Comparison of ENCODE assay signal across 22 cellular contexts in the genomic region with DNA sequence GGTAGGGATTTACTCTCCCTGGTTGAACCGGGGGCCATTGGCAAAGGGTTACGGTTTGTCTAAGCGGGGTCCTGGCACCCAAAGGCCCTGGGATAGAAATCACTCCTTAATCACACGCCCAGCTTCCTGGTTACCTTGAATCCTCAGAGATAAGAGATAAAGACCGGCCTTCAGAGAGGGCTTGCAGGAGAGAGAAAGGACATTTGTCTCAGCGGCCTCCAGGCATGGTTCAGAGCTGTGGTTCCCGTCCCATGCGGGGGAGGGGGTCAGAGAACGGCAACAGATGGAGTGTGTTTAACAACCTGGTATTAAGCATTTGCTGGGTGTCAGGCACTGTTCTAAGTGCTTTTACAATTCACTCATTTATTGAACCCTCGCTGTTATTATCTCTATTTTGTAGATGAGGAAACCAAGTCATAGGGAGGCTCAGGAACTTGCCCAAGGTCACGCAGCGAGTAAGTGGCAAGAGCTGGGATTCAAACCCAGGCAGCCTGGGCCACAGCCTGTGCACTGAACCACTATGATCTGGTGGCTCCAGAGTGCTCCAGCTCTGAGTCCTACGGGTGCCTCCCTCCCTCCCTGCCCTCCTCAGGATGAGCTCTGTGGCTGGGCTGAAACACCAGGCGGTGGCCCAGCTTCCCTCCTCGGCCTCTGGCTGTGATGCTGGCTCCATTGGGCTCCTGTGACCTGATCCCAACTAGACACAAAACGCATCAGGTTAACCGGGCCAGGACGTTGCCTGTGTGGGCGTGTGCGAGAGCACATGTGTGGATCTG. TPM values are rescaled to one million over a fixed set of nuclear protein-coding genes. Genes with fewer than 3 reads are reported as not detected.
"Had no signal": no experiment of that assay in that cellular context is flagged by ENCODE, and none has a peak within 500 bp of the region (broad histone marks: within the 10 kb centered on the region; RNA-seq: fewer than 3 reads in every experiment).

No MANE protein-coding gene starts in this region.

- H3K27ac ChIP-seq: left ventricle myocardium inferior, suprapubic skin, upper lobe of left lung had no signal

- H3K9me3 Mint-ChIP-seq: activated naive CD4-positive, alpha-beta T cell treated with anti-CD3 and anti-CD28 coated beads for 36 hours; activated T-cell treated with anti-CD3 and anti-CD28 coated beads, Interleukin-2, amount 50 U/mL, for 4 hours; stimulated activated naive CD8-positive, alpha-beta T cell treated with anti-CD3 and anti-CD28 coated beads, Interleukin-15, amount 100 ng/mL, for 72 hours had no signal

- H3K27me3 ChIP-seq: upper lobe of left lung had no signal

- H3K36me3 ChIP-seq: suprapubic skin, upper lobe of left lung had no signal

- H3K4me3 ChIP-seq: left ventricle myocardium inferior, smooth muscle cell, suprapubic skin, upper lobe of left lung had no signal

- H3K4me3 Mint-ChIP-seq: activated naive CD4-positive, alpha-beta T cell treated with anti-CD3 and anti-CD28 coated beads for 36 hours; activated T-cell treated with anti-CD3 and anti-CD28 coated beads, Interleukin-2, amount 50 U/mL, for 4 hours; brain; stimulated activated naive CD8-positive, alpha-beta T cell treated with anti-CD3 and anti-CD28 coated beads, Interleukin-15, amount 100 ng/mL, for 72 hours had no signal

- DNase-seq: activated CD4-positive, alpha-beta T cell treated with anti-CD3 and anti-CD28 coated beads, Interleukin-2, amount 50 U/mL, for 1 hour; activated CD4-positive, CD25-positive, alpha-beta regulatory T cell treated with anti-CD3 and anti-CD28 coated beads, Interleukin-2, amount 50 U/mL, for 72 hours; activated CD8-positive, alpha-beta memory T cell treated with anti-CD3 and anti-CD28 coated beads, Interleukin-2, amount 50 U/mL, for 4 hours; activated naive CD4-positive, alpha-beta T cell treated with anti-CD3 and anti-CD28 coated beads for 36 hours; activated T-cell treated with anti-CD3 and anti-CD28 coated beads, Interleukin-2, amount 50 U/mL, for 4 hours; caudate nucleus; foreskin fibroblast; hippocampal formation; kidney; left ventricle myocardium inferior; stimulated activated CD4-positive, alpha-beta T cell treated with anti-CD3 and anti-CD28 coated beads, Interleukin-4, amount 100 ng/mL, for 1 hour; stimulated activated naive CD8-positive, alpha-beta T cell treated with anti-CD3 and anti-CD28 coated beads, Interleukin-15, amount 100 ng/mL, for 72 hours; T1000; upper lobe of left lung had no signal

- H3K9me3 ChIP-seq: left ventricle myocardium inferior, suprapubic skin, upper lobe of left lung had no signal

- ATAC-seq: activated T-cell treated with anti-CD3 and anti-CD28 coated beads, Interleukin-2, amount 50 U/mL, for 4 hours; sciatic nerve; stimulated activated naive CD8-positive, alpha-beta T cell treated with anti-CD3 and anti-CD28 coated beads, Interleukin-15, amount 100 ng/mL, for 72 hours had no signal

- H3K27ac Mint-ChIP-seq: activated naive CD4-positive, alpha-beta T cell treated with anti-CD3 and anti-CD28 coated beads for 36 hours; brain; stimulated activated naive CD8-positive, alpha-beta T cell treated with anti-CD3 and anti-CD28 coated beads, Interleukin-15, amount 100 ng/mL, for 72 hours had no signal

RNA-seq across cellular contexts. Expression of a gene that starts 18.6 kb away (rescaled TPM):
- total RNA-seq: activated naive CD4-positive, alpha-beta T cell treated with anti-CD3 and anti-CD28 coated beads for 36 hours; activated T-cell treated with anti-CD3 and anti-CD28 coated beads, Interleukin-2, amount 50 U/mL, for 4 hours; mononuclear cell; osteocyte; pulmonary artery endothelial cell; T-helper 1 cell treated with Interleukin-12 subunit alpha and Interleukin-12 subunit beta and Interleukin-4 antibody, amounts not matched to agents 30 ng/mL and 1 ng/mL, for 36 hours had no signal

RNA-seq across cellular contexts. Expression of a gene that starts 53.7 kb away (rescaled TPM):
- total RNA-seq: activated naive CD4-positive, alpha-beta T cell treated with anti-CD3 and anti-CD28 coated beads for 36 hours; T-helper 1 cell treated with Interleukin-12 subunit alpha and Interleukin-12 subunit beta and Interleukin-4 antibody, amounts not matched to agents 30 ng/mL and 1 ng/mL, for 36 hours had no signal
